In genomic region chr14:81330619-81331122, GRCh38 we compare ENCODE assay signal across 21 cellular contexts.
"Had no signal": no experiment of that assay in that cellular context is flagged by ENCODE, and none has a peak within 500 bp of the region (broad histone marks: within the 10 kb centered on the region; RNA-seq: fewer than 3 reads in every experiment).

No MANE protein-coding gene starts in this region.

- H3K4me1 ChIP-seq: ascending aorta, esophagus muscularis mucosa, left ventricle myocardium inferior, prostate gland, right lobe of liver had no signal

- H3K9me3 Mint-ChIP-seq: activated naive CD8-positive, alpha-beta T cell treated with anti-CD3 and anti-CD28 coated beads, Interleukin-2, amount 10 ng/mL, durations not matched to agents 7 days and 5 days; central memory CD8-positive, alpha-beta T cell; nephron; stimulated activated naive CD8-positive, alpha-beta T cell treated with anti-CD3 and anti-CD28 coated beads, Interleukin-15, Interleukin-2, amounts not matched to agents 100 ng/mL and 50 ng/mL, for 24 hours had no signal

- H3K4me3 ChIP-seq: ascending aorta, esophagus muscularis mucosa, left ventricle myocardium inferior, prostate gland, right lobe of liver, thoracic aorta had no signal

- DNase-seq: activated CD4-positive, alpha-beta T cell treated with anti-CD3 and anti-CD28 coated beads, Interleukin-2, amount 50 U/mL, for 48 hours; activated CD4-positive, CD25-positive, alpha-beta regulatory T cell treated with anti-CD3 and anti-CD28 coated beads, Interleukin-2, amount 50 U/mL, for 72 hours; activated CD8-positive, alpha-beta memory T cell treated with anti-CD3 and anti-CD28 coated beads, Interleukin-2, amount 10 ng/mL, durations not matched to agents 7 days and 5 days; activated gamma-delta T cell; activated naive CD8-positive, alpha-beta T cell treated with anti-CD3 and anti-CD28 coated beads, Interleukin-2, amount 10 ng/mL, durations not matched to agents 7 days and 5 days; activated T-cell treated with anti-CD3 and anti-CD28 coated beads, Interleukin-2, amount 50 U/mL, for 48 hours; effector memory CD4-positive, alpha-beta T cell; foreskin fibroblast; left ventricle myocardium inferior; mesenchymal stem cell; occipital lobe; right lobe of liver; stimulated activated CD4-positive, alpha-beta T cell treated with anti-CD3 and anti-CD28 coated beads, Interleukin-4, amount 100 ng/mL, for 1 hour; stimulated activated CD8-positive, alpha-beta memory T cell treated with anti-CD3 and anti-CD28 coated beads, Interleukin-4, amount 100 ng/mL, for 48 hours had no signal

- H3K27me3 ChIP-seq: ascending aorta, right lobe of liver had no signal

- H3K36me3 ChIP-seq: ascending aorta, esophagus muscularis mucosa, left ventricle myocardium inferior, prostate gland, right lobe of liver, thoracic aorta had no signal

- H3K27ac Mint-ChIP-seq: activated CD8-positive, alpha-beta memory T cell treated with anti-CD3 and anti-CD28 coated beads, Interleukin-2, amount 10 ng/mL, durations not matched to agents 7 days and 5 days; activated naive CD8-positive, alpha-beta T cell treated with anti-CD3 and anti-CD28 coated beads, Interleukin-2, amount 10 ng/mL, durations not matched to agents 7 days and 5 days; stimulated activated naive CD8-positive, alpha-beta T cell treated with anti-CD3 and anti-CD28 coated beads, Interleukin-15, Interleukin-2, amounts not matched to agents 100 ng/mL and 50 ng/mL, for 24 hours had no signal

- ATAC-seq: activated CD8-positive, alpha-beta memory T cell treated with anti-CD3 and anti-CD28 coated beads, Interleukin-2, amount 10 ng/mL, durations not matched to agents 7 days and 5 days had no signal

- H3K36me3 Mint-ChIP-seq: activated CD8-positive, alpha-beta memory T cell treated with anti-CD3 and anti-CD28 coated beads, Interleukin-2, amount 10 ng/mL, durations not matched to agents 7 days and 5 days; activated naive CD8-positive, alpha-beta T cell treated with anti-CD3 and anti-CD28 coated beads, Interleukin-2, amount 10 ng/mL, durations not matched to agents 7 days and 5 days had no signal

- H3K27ac ChIP-seq: ascending aorta, esophagus muscularis mucosa, left ventricle myocardium inferior, right lobe of liver, thoracic aorta had no signal

- H3K9me3 ChIP-seq: ascending aorta, esophagus muscularis mucosa, prostate gland, right lobe of liver, thoracic aorta had no signal

- H3K4me3 Mint-ChIP-seq: activated CD8-positive, alpha-beta memory T cell treated with anti-CD3 and anti-CD28 coated beads, Interleukin-2, amount 10 ng/mL, durations not matched to agents 7 days and 5 days; activated naive CD8-positive, alpha-beta T cell treated with anti-CD3 and anti-CD28 coated beads, Interleukin-2, amount 10 ng/mL, durations not matched to agents 7 days and 5 days; central memory CD8-positive, alpha-beta T cell; nephron; stimulated activated naive CD8-positive, alpha-beta T cell treated with anti-CD3 and anti-CD28 coated beads, Interleukin-15, Interleukin-2, amounts not matched to agents 100 ng/mL and 50 ng/mL, for 24 hours had no signal

- H3K4me1 Mint-ChIP-seq: activated CD8-positive, alpha-beta memory T cell treated with anti-CD3 and anti-CD28 coated beads, Interleukin-2, amount 10 ng/mL, durations not matched to agents 7 days and 5 days; activated naive CD8-positive, alpha-beta T cell treated with anti-CD3 and anti-CD28 coated beads, Interleukin-2, amount 10 ng/mL, durations not matched to agents 7 days and 5 days; central memory CD8-positive, alpha-beta T cell; nephron had no signal
